In genomic region chr1:160681891-160682140, GRCh38 we compare ENCODE assay signal across 1 cellular context.
TF ChIP-seq lines count a peak whose summit lies in the region.

No MANE protein-coding gene starts in this region.

TF ChIP-seq in HCT116, 20 proteins besides CTCF, POLR2A, EP300 and RAD21:
- TF ChIP-seq SIN3A (IDR thresholded peaks at IDR 0.05; ENCODE audit: low read depth) (no peak), EGR1 (IDR thresholded peaks at IDR 0.05; ENCODE audit: low read depth) (no peak), SRF (IDR thresholded peaks at IDR 0.05; ENCODE audit: low read depth) (no peak), SP1 (IDR thresholded peaks at IDR 0.05; ENCODE audit: low read depth) (no peak), MAX (IDR thresholded peaks at IDR 0.05) (no peak), POLR2AphosphoS5 (IDR thresholded peaks at IDR 0.05; ENCODE audit: low read depth, low read length) (no peak)
